In the genomic region with DNA sequence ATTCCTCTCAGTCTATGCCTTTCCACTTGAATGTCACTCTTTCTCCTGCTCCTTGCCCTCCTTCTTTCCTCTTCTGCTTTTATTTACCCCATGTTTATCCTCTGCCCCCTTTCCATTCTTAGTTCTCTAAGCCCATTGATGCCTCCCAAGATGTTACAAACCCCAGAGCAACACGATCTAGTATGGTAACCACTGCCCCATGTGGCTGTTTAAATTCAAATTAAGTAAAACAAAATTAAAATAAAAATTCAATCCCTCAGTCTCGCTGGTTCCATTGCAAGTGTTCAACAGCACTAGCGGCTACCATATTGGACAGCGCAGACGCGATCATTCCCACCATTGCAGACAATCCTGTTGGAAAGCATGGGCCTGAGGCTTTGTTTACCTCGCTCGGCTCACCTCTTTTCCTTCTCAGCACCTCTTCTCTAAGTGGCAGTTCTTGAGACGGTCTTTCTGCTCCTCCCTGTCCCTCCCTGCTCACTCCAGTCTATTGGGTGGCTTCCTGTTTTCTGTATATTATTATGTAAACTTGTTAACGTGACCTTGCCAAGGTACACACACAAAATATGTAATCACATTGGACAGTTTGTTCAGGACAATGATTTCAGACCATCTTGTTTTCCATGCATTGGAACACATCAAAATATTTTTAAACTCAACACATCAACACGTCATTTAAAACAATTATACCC, we compare ENCODE assay signal across 16 cellular contexts. TPM values are rescaled to one million over a fixed set of nuclear protein-coding genes. Genes with fewer than 3 reads are reported as not detected.
DNase-seq lines count a peak whose midpoint lies in the region; ATAC-seq and TF ChIP-seq lines count a peak whose summit lies in the region.
"Had no signal": no experiment of that assay in that cellular context is flagged by ENCODE, and none has a peak within 500 bp of the region (broad histone marks: within the 10 kb centered on the region; RNA-seq: fewer than 3 reads in every experiment).

No MANE protein-coding gene starts in this region.

- DNase-seq in AG04450 (ENCODE audit: low read depth, low spot score) (no peak), GM23248 (peak; percentile 16), mesendoderm (no peak)
- DNase-seq: activated effector memory CD4-positive, alpha-beta T cell treated with Interleukin-2 at 50 U/mL for 16 hours; NCI-H1436; nucleus accumbens; SHP77 treated with DMSO at 0.1 percent for 48 hours; stimulated activated CD4-positive, alpha-beta T cell treated with anti-CD3 and anti-CD28 coated beads, Interleukin-4, amount 100 ng/mL, for 4 hours; stimulated activated CD8-positive, alpha-beta memory T cell treated with anti-CD3 and anti-CD28 coated beads, Interleukin-4, amount 100 ng/mL, for 48 hours had no signal

- peaks cover 20% of the 10 kb centered on the region for H3K4me1 ChIP-seq in GM23248 (ENCODE audit: insufficient read depth)
- peaks cover 4% of the 10 kb centered on the region for H3K4me1 ChIP-seq in mesendoderm (ENCODE audit: control insufficient read depth, low read depth, low read length)
- H3K4me1 ChIP-seq: HAP-1 had no signal

- H3K9me2 ChIP-seq in GM23248 (ENCODE audit: insufficient read depth): no peaks in the 10 kb centered on the region

- peak overlapping the region; percentile 44; the same call in 1 of the 2 replicates for H2AFZ ChIP-seq in GM23248

- no peaks in the 10 kb centered on the region for H3K79me2 ChIP-seq in GM23248 (ENCODE audit: insufficient read depth)
- no peaks in the 10 kb centered on the region for H3K79me2 ChIP-seq in mesendoderm (ENCODE audit: control insufficient read depth, insufficient read depth, low read length)

- H3K36me3 ChIP-seq in GM23248 (ENCODE audit: low read depth) (no peaks in the 10 kb centered on the region), mesendoderm (ENCODE audit: control insufficient read depth, insufficient read depth, low read length) (no peaks in the 10 kb centered on the region)
- H3K36me3 ChIP-seq: HAP-1 had no signal

- in situ Hi-C loops in GM23248 (cut with MboI): loop anchor here (5.0 to 25.0 kb wide), 3 partner anchors 111 to 616 kb away; a partner anchor contains a TSS

- no peak overlapping the region for H2AK5ac ChIP-seq in mesendoderm (ENCODE audit: low read length)

- no peaks in the 10 kb centered on the region for H4K20me1 ChIP-seq in GM23248 (ENCODE audit: insufficient read depth)

- no peaks in the 10 kb centered on the region for H3K9me3 ChIP-seq in AG04450 (ENCODE audit: control insufficient read depth, insufficient read depth, low read length)
- no peaks in the 10 kb centered on the region for H3K9me3 ChIP-seq in GM23248 (ENCODE audit: low read depth)
- H3K9me3 ChIP-seq: HAP-1, mucosa of descending colon had no signal

- ATAC-seq in HG03571 (IDR thresholded peaks at IDR 0.05; ENCODE audit: unreplicated experiment) (no peak), HG02588 (IDR thresholded peaks at IDR 0.05; ENCODE audit: unreplicated experiment) (no peak), GM21367 (IDR thresholded peaks at IDR 0.05; ENCODE audit: unreplicated experiment) (no peak)

- H3K27ac ChIP-seq in AG04450 (ENCODE audit: low read depth, low read length) (no peak overlapping the region), GM23248 (no peak overlapping the region), VCaP (peak overlapping the region; percentile 88), mesendoderm (ENCODE audit: low read depth, low read length) (no peak overlapping the region)

- H2BK15ac ChIP-seq in mesendoderm (replicated peaks; ENCODE audit: low read depth): no peak overlapping the region

- H3K23ac ChIP-seq in mesendoderm (ENCODE audit: low read length): no peak overlapping the region

- 0 out of 2 replicates have a peak, but pooled peaks have one; percentile 10 for TF ChIP-seq CTCF in AG04450 (IDR thresholded peaks at IDR 0.05; ENCODE audit: low read depth, low read length)
- TF ChIP-seq CTCF in VCaP (conservative IDR thresholded peaks at IDR 0.05): no peak

- H4K5ac ChIP-seq in mesendoderm (ENCODE audit: low read length): no peak overlapping the region

- CTCF ChIA-PET in AG04450 (lab: Charles Lee): interaction anchor here (0.6 to 2.9 kb wide), 25 partner anchors 9 to 355 kb away, joined by 3 to 55 read pairs (median 4); no protein-coding TSS in a partner anchor

- peak overlapping the region; percentile 51 for H2BK5ac ChIP-seq in mesendoderm (ENCODE audit: low read length)

- no peak overlapping the region for H3K4ac ChIP-seq in mesendoderm (ENCODE audit: low read depth, low read length)

- H3K4me2 ChIP-seq in GM23248 (ENCODE audit: unreplicated experiment) (no peak overlapping the region), mesendoderm (ENCODE audit: low read length) (no peak overlapping the region)

- H3K18ac ChIP-seq in mesendoderm (ENCODE audit: low read length): no peak overlapping the region

- H3K4me3 ChIP-seq in AG04450 (ENCODE audit: low read depth, low read length): no peak overlapping the region
- no peak overlapping the region for H3K4me3 ChIP-seq in GM23248
- no peak overlapping the region for H3K4me3 ChIP-seq in mesendoderm (ENCODE audit: low read length)
- H3K4me3 ChIP-seq: HAP-1, mucosa of descending colon had no signal

- H3K56ac ChIP-seq in mesendoderm (ENCODE audit: low read length): peak overlapping the region; percentile 40

- H3K79me1 ChIP-seq in mesendoderm (ENCODE audit: low read length): no peaks in the 10 kb centered on the region

- 76 to 77% methylated on average over 11 of the region's 11 CpGs for WGBS in GM23248 (ENCODE audit: low coverage in 1 of 2, low lambda C conversion rate in 2 of 2, missing lambda C conversion rate in 2 of 2), 2 experiments
- WGBS in mesendoderm (ENCODE audit: extremely low coverage, insufficient coverage, low lambda C conversion rate): 100% methylated on average over 1 of the region's 11 CpGs

- H3F3A ChIP-seq in GM23248 (ENCODE audit: insufficient read depth): peaks cover 11% of the 10 kb centered on the region; the same call in 1 of the 2 replicates

- POLR2A ChIA-PET in AG04450 (lab: Yijun Ruan, JAX): no interaction called here

- no peaks in the 10 kb centered on the region for H3K27me3 ChIP-seq in AG04450 (ENCODE audit: control insufficient read depth, insufficient read depth, low read length)
- no peaks in the 10 kb centered on the region for H3K27me3 ChIP-seq in GM23248 (replicated peaks; ENCODE audit: insufficient read depth)
- no peaks in the 10 kb centered on the region for H3K27me3 ChIP-seq in mesendoderm (ENCODE audit: insufficient read depth, low read length, poor library complexity)

- no peak overlapping the region for H2BK120ac ChIP-seq in mesendoderm (ENCODE audit: low read depth, low read length)

- H3K9ac ChIP-seq in GM23248 (no peak overlapping the region), mesendoderm (ENCODE audit: low read length) (peak overlapping the region; percentile 0)

- no peak overlapping the region for H4K8ac ChIP-seq in mesendoderm (ENCODE audit: low read depth, low read length)

RNA-seq across cellular contexts. Expression of a gene that starts 21.8 kb away (rescaled TPM):
- polyA plus RNA-seq in AG04450 (2011; rRNA removed): 55.5 and 61.4 TPM in 2 replicates
- 29.4 and 34.4 TPM in 2 replicates for polyA minus RNA-seq in AG04450 (2011; rRNA and poly(A)+ RNA removed)
- 41.1 and 41.8 TPM in 2 replicates for total RNA-seq in GM23248 (2014; rRNA removed; shearing (Covaris generic))
- polyA plus RNA-seq in GM23248 (2016; fragmentation: Nextera tagmentation; extraction: Ambion mirVana): 40.9 and 42.1 TPM in 2 replicates
- polyA plus RNA-seq in mesendoderm (2013, experiment 1 of 2): 5.9 TPM
- 5.5 TPM for polyA plus RNA-seq in mesendoderm (2013, experiment 2 of 2)
- total RNA-seq: activated CD8-positive, alpha-beta memory T cell treated with anti-CD3 and anti-CD28 coated beads for 36 hours had no signal
